ENCODE assay signal across 7 cellular contexts in the genomic region with DNA sequence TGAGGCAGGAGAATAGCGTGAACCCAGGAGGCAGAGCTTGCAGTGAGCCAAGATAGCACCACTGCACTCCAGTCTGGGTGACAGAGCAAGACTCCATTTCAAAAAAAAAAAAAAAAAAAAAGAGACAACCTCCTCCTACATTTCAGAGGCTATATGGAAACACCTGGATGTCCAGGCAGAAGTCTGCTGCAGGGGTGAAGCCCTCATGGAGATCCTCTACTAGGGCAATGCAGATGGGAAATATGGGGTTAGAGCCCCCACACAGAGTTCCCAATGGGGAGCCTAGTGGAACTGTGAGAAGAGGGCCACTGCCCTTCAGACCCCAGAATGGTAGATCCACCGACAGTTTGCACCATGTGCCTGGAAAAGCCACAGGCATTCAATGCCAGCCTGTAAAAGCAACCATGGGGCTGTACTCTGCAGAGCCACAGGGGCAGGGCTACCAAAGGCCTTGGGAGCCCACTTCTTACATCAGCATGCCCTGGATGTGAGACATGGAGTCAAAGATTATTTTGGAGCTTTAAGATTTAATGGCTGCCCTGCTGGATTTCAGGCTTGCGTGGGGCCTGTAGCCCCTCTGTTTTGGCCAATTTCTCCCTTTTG. TPM values are rescaled to one million over a fixed set of nuclear protein-coding genes. Genes with fewer than 3 reads are reported as not detected.
DNase-seq lines count a peak whose midpoint lies in the region; TF ChIP-seq lines count a peak whose summit lies in the region.
"Not testable (repeated sequence)": the region's sequence is repeated elsewhere in the genome, so short reads cannot be mapped to it uniquely, and the experiment has no call there.

No MANE protein-coding gene starts in this region.

- POLR2A ChIA-PET in Caco-2 (lab: Charles Lee); HEK293 (lab: Yijun Ruan, JAX): not testable (repeated sequence)

- H2BK15ac ChIP-seq in mesendoderm (replicated peaks; ENCODE audit: low read depth), result not testable (repeated sequence)

- WGBS in endodermal cell (ENCODE audit: insufficient coverage in 1 of 2, insufficient read length in 1 of 2), 2 experiments, result 90 to 94% methylated on average over 3 of the region's 3 CpGs
- WGBS in mesendoderm (ENCODE audit: extremely low coverage, insufficient coverage, low lambda C conversion rate), result no CpG with 5 or more reads among the region's 3 CpGs

- not testable (repeated sequence) for H3K4me1 Mint-ChIP-seq in Caco-2 (ENCODE audit: low read depth, unreplicated experiment); activated naive CD4-positive, alpha-beta T cell treated with anti-CD3 and anti-CD28 coated beads for 36 hours (ENCODE audit: low read depth); endodermal cell

- CTCF ChIA-PET in Caco-2 (lab: Charles Lee); HEK293 (lab: Yijun Ruan, JAX); activated naive CD4-positive, alpha-beta T cell treated with anti-CD3 and anti-CD28 coated beads for 36 hours (lab: Charles Lee): not testable (repeated sequence)

- H3K79me2 ChIP-seq in mesendoderm (ENCODE audit: control insufficient read depth, insufficient read depth, low read length), result not testable (repeated sequence)

- not testable (repeated sequence) for H3K4me1 ChIP-seq in Caco-2; HEK293 (ENCODE audit: control insufficient read depth, insufficient read depth, low read length); endodermal cell (ENCODE audit: control insufficient read depth, insufficient read depth, low read length); mesendoderm (ENCODE audit: control insufficient read depth, low read depth, low read length)

- not testable (repeated sequence) for TF ChIP-seq CTCF in Caco-2 (IDR thresholded peaks at IDR 0.05; ENCODE audit: insufficient read depth in 1 of 2, low read depth in 1 of 2, low read length in 1 of 2, severe bottlenecking in 1 of 2, unreplicated experiment in 1 of 2); HEK293 (tag by site-specific recombination; IDR thresholded peaks at IDR 0.05); endodermal cell (conservative IDR thresholded peaks at IDR 0.05)

- not testable (repeated sequence) for H3K4me3 ChIP-seq in Caco-2 (ENCODE audit: low read depth, low read length); HEK293 (ENCODE audit: low read depth, low read length); mesendoderm (ENCODE audit: low read length)
- H3K4me3 ChIP-seq in endodermal cell (ENCODE audit: low read length), result peak overlapping the region; percentile 54

- H3K23ac ChIP-seq in mesendoderm (ENCODE audit: low read length), result not testable (repeated sequence)

- H2BK5ac ChIP-seq in mesendoderm (ENCODE audit: low read length), result not testable (repeated sequence)

- H3K18ac ChIP-seq in mesendoderm (ENCODE audit: low read length), result not testable (repeated sequence)

- peak; percentile 30 to 43 for DNase-seq in Caco-2
- DNase-seq in NCI-H2227 (lab: John Stamatoyannopoulos, UW; ENCODE audit: unreplicated experiment), result peak; percentile 32
- DNase-seq in RPMI8226, result peak; percentile 35
- DNase-seq in activated naive CD4-positive, alpha-beta T cell treated with anti-CD3 and anti-CD28 coated beads for 36 hours, result peak; percentile 53
- DNase-seq in endodermal cell, result not testable (repeated sequence)
- DNase-seq in mesendoderm, result peak; percentile 45

- not testable (repeated sequence) for H2BK120ac ChIP-seq in mesendoderm (ENCODE audit: low read depth, low read length)

- not testable (repeated sequence) for H3K27ac Mint-ChIP-seq in Caco-2 (ENCODE audit: unreplicated experiment); activated naive CD4-positive, alpha-beta T cell treated with anti-CD3 and anti-CD28 coated beads for 36 hours; endodermal cell

- H3K27ac ChIP-seq in HEK293 (ENCODE audit: extremely low read depth, low read depth, low read length); endodermal cell (ENCODE audit: low read depth, low read length); mesendoderm (ENCODE audit: low read depth, low read length): not testable (repeated sequence)

- H3K4me3 Mint-ChIP-seq in Caco-2 (ENCODE audit: unreplicated experiment); activated naive CD4-positive, alpha-beta T cell treated with anti-CD3 and anti-CD28 coated beads for 36 hours; endodermal cell: not testable (repeated sequence)

- not testable (repeated sequence) for H3K36me3 ChIP-seq in Caco-2 (ENCODE audit: control insufficient read depth, insufficient read depth, low read length); mesendoderm (ENCODE audit: control insufficient read depth, insufficient read depth, low read length)
- H3K36me3 ChIP-seq in HEK293 (ENCODE audit: control insufficient read depth in 2 of 2, insufficient read depth in 1 of 2, low read length in 2 of 2) (peaks cover 22 to 100% of the 10 kb centered on the region in 2 experiments), endodermal cell (ENCODE audit: control insufficient read depth, insufficient read depth, low read length) (peaks cover 91% of the 10 kb centered on the region)

- not testable (repeated sequence) for H3K4ac ChIP-seq in mesendoderm (ENCODE audit: low read depth, low read length)

- H3K27me3 ChIP-seq in Caco-2 (replicated peaks; ENCODE audit: control insufficient read depth, insufficient read depth, low read length); endodermal cell (ENCODE audit: control insufficient read depth, insufficient read depth, low read length, poor library complexity, severe bottlenecking); mesendoderm (ENCODE audit: insufficient read depth, low read length, poor library complexity): not testable (repeated sequence)

- not testable (repeated sequence) for H4K5ac ChIP-seq in mesendoderm (ENCODE audit: low read length)

- not testable (repeated sequence) for H3K9ac ChIP-seq in endodermal cell (ENCODE audit: extremely low read depth, low read length, poor library complexity, severe bottlenecking); mesendoderm (ENCODE audit: low read length)

- H3K36me3 Mint-ChIP-seq in Caco-2 (ENCODE audit: insufficient read depth, unreplicated experiment), result peaks cover 35% of the 10 kb centered on the region
- peaks cover 65% of the 10 kb centered on the region for H3K36me3 Mint-ChIP-seq in activated naive CD4-positive, alpha-beta T cell treated with anti-CD3 and anti-CD28 coated beads for 36 hours (ENCODE audit: low read depth)
- peaks cover 97% of the 10 kb centered on the region for H3K36me3 Mint-ChIP-seq in endodermal cell (ENCODE audit: low read depth)

- H3K9me3 Mint-ChIP-seq in Caco-2 (ENCODE audit: unreplicated experiment) (peaks cover 34% of the 10 kb centered on the region), endodermal cell (peaks cover 51% of the 10 kb centered on the region)
- H3K9me3 Mint-ChIP-seq in activated naive CD4-positive, alpha-beta T cell treated with anti-CD3 and anti-CD28 coated beads for 36 hours, result peaks cover 19% of the 10 kb centered on the region

- intact Hi-C loops in Caco-2 (cut with micrococcal nuclease; ENCODE audit: unreplicated experiment); activated naive CD4-positive, alpha-beta T cell treated with anti-CD3 and anti-CD28 coated beads for 36 hours (cut with micrococcal nuclease): not testable (repeated sequence)

- not testable (repeated sequence) for H2AK5ac ChIP-seq in mesendoderm (ENCODE audit: low read length)

- not testable (repeated sequence) for H3K56ac ChIP-seq in mesendoderm (ENCODE audit: low read length)

- H3K9me3 ChIP-seq in Caco-2, result peaks cover 16% of the 10 kb centered on the region
- H3K9me3 ChIP-seq in HEK293 (ENCODE audit: control insufficient read depth, insufficient read depth, low read depth, low read length), result not testable (repeated sequence)
- peaks cover 43% of the 10 kb centered on the region for H3K9me3 ChIP-seq in endodermal cell (ENCODE audit: control insufficient read depth, low read length)

- not testable (repeated sequence) for H3K79me1 ChIP-seq in mesendoderm (ENCODE audit: low read length)

- BruUV-seq in Caco-2 (replicated peaks; lab: Mats Ljungman, UMichigan), result not testable (repeated sequence)

- not testable (repeated sequence) for H3K27me3 Mint-ChIP-seq in Caco-2 (ENCODE audit: insufficient read depth, unreplicated experiment); activated naive CD4-positive, alpha-beta T cell treated with anti-CD3 and anti-CD28 coated beads for 36 hours (ENCODE audit: low read depth); endodermal cell (ENCODE audit: insufficient read depth)

- H4K8ac ChIP-seq in mesendoderm (ENCODE audit: low read depth, low read length), result not testable (repeated sequence)

- H3K4me2 ChIP-seq in mesendoderm (ENCODE audit: low read length), result not testable (repeated sequence)

TF ChIP-seq in HEK293, 187 proteins besides CTCF, POLR2A, EP300 and RAD21 (continues in another document):
- TF ChIP-seq ZNF2 (tag by site-specific recombination; IDR thresholded peaks at IDR 0.05) (0 out of 2 replicates have a peak, but pooled peaks have one; percentile 22), ZNF169 (tag by site-specific recombination; IDR thresholded peaks at IDR 0.05) (peak; percentile 72; the same call in 1 of the 2 replicates)

RNA-seq across cellular contexts. Expression of gene CPT2, which starts 9.6 kb away (rescaled TPM):
- total RNA-seq in Caco-2 (2022), result 12.5 and 14.4 TPM in 2 replicates
- 10 to 100 TPM; 11.3 to 13.8 TPM for total RNA-seq in activated naive CD4-positive, alpha-beta T cell treated with anti-CD3 and anti-CD28 coated beads for 36 hours
- 10 to 100 TPM; 28.7 to 31.3 TPM for total RNA-seq in endodermal cell
- polyA plus RNA-seq in endodermal cell (2013, experiment 1 of 2), result 18.8 TPM
- 19.3 TPM for polyA plus RNA-seq in endodermal cell (2013, experiment 2 of 2)
- 14.8 TPM for polyA plus RNA-seq in mesendoderm (2013, experiment 1 of 2)
- polyA plus RNA-seq in mesendoderm (2013, experiment 2 of 2), result 14.5 TPM

RNA-seq across cellular contexts. Expression of gene CZIB, which starts 14.2 kb away (rescaled TPM):
- total RNA-seq in Caco-2 (2022) (36.0 and 42.6 TPM in 2 replicates), endodermal cell (10 to 100 TPM; 64.4 to 74.2 TPM)
- 10 to 100 TPM; 44.4 to 45.6 TPM for total RNA-seq in activated naive CD4-positive, alpha-beta T cell treated with anti-CD3 and anti-CD28 coated beads for 36 hours
- 74.3 TPM for polyA plus RNA-seq in endodermal cell (2013, experiment 1 of 2)
- polyA plus RNA-seq in endodermal cell (2013, experiment 2 of 2), result 62.1 TPM
- polyA plus RNA-seq in mesendoderm (2013, experiment 1 of 2), result 49.8 TPM
- polyA plus RNA-seq in mesendoderm (2013, experiment 2 of 2), result 48.5 TPM

RNA-seq across cellular contexts. Expression of gene MAGOH, which starts 32.1 kb away (rescaled TPM):
- total RNA-seq in Caco-2 (2022) (74.2 and 77.0 TPM in 2 replicates), endodermal cell (10 to 100 TPM; 59.1 to 74.7 TPM)
- 10 to 100 TPM; 83.7 to 87.2 TPM for total RNA-seq in activated naive CD4-positive, alpha-beta T cell treated with anti-CD3 and anti-CD28 coated beads for 36 hours
- polyA plus RNA-seq in endodermal cell (2013, experiment 1 of 2), result 96.3 TPM
- 78.8 TPM for polyA plus RNA-seq in endodermal cell (2013, experiment 2 of 2)
- polyA plus RNA-seq in mesendoderm (2013, experiment 1 of 2), result 159 TPM
- polyA plus RNA-seq in mesendoderm (2013, experiment 2 of 2), result 156 TPM
